22 cellular contexts compared by ENCODE assay signal in genomic region chr11:111707691-111708067, GRCh38.
"Had no signal": no experiment of that assay in that cellular context is flagged by ENCODE, and none has a peak within 500 bp of the region (broad histone marks: within the 10 kb centered on the region; RNA-seq: fewer than 3 reads in every experiment).

No MANE protein-coding gene starts in this region.

- H3K4me3 Mint-ChIP-seq: endodermal cell; immature natural killer cell; neural crest cell; stimulated activated naive CD8-positive, alpha-beta T cell treated with anti-CD3 and anti-CD28 coated beads, Interleukin-15, Interleukin-2, amounts not matched to agents 100 ng/mL and 50 ng/mL, for 24 hours had no signal

- FAIRE-seq: small intestine had no signal

- H3K9me3 ChIP-seq: gastroesophageal sphincter, heart right ventricle, prostate gland, thoracic aorta had no signal

- H3K4me1 ChIP-seq: prostate gland had no signal

- H3K27me3 ChIP-seq: cardiac muscle cell, gastroesophageal sphincter, heart right ventricle had no signal

- DNase-seq: activated CD4-positive, alpha-beta T cell treated with anti-CD3 and anti-CD28 coated beads, Interleukin-2, amount 50 U/mL, for 1 hour; activated CD4-positive, CD25-positive, alpha-beta regulatory T cell treated with anti-CD3 and anti-CD28 coated beads, Interleukin-2, amount 50 U/mL, for 72 hours; activated CD8-positive, alpha-beta memory T cell treated with anti-CD3 and anti-CD28 coated beads, Interleukin-2, amount 50 U/mL, for 4 hours; activated effector memory CD4-positive, alpha-beta T cell treated with anti-CD3 and anti-CD28 coated beads, Interleukin-2, amount 50 U/mL, for 16 hours; activated naive CD4-positive, alpha-beta T cell treated with anti-CD3 and anti-CD28 coated beads, Interleukin-2, amount 50 U/mL, for 16 hours; activated T-cell treated with anti-CD3 and anti-CD28 coated beads, Interleukin-2, amount 50 U/mL, for 48 hours; endodermal cell; immature natural killer cell; stimulated activated CD4-positive, alpha-beta T cell treated with anti-CD3 and anti-CD28 coated beads, Interleukin-15, amount 100 ng/mL, for 24 hours; stimulated activated CD4-positive, alpha-beta T cell treated with anti-CD3 and anti-CD28 coated beads, Interleukin-2, amount 100 ng/mL, for 48 hours; SW 1271; T-helper 2 cell had no signal

- H3K9me3 Mint-ChIP-seq: endodermal cell; immature natural killer cell; neural crest cell; stimulated activated naive CD8-positive, alpha-beta T cell treated with anti-CD3 and anti-CD28 coated beads, Interleukin-15, Interleukin-2, amounts not matched to agents 100 ng/mL and 50 ng/mL, for 24 hours had no signal

- H3K27ac ChIP-seq: cardiac muscle cell, prostate gland, thoracic aorta, VCaP had no signal

- H3K4me1 Mint-ChIP-seq: endodermal cell, immature natural killer cell had no signal

- H3K27ac Mint-ChIP-seq: endodermal cell; immature natural killer cell; stimulated activated naive CD8-positive, alpha-beta T cell treated with anti-CD3 and anti-CD28 coated beads, Interleukin-15, Interleukin-2, amounts not matched to agents 100 ng/mL and 50 ng/mL, for 24 hours had no signal

- H3K36me3 ChIP-seq: prostate gland had no signal

- H3K4me3 ChIP-seq: cardiac muscle cell, gastroesophageal sphincter, heart right ventricle, lung, prostate gland had no signal

- H3K27me3 Mint-ChIP-seq: stimulated activated naive CD8-positive, alpha-beta T cell treated with anti-CD3 and anti-CD28 coated beads, Interleukin-15, Interleukin-2, amounts not matched to agents 100 ng/mL and 50 ng/mL, for 24 hours had no signal
